Comparison of ENCODE assay signal across 12 cellular contexts in genomic region chr15:73751481-73751880, GRCh38. TPM values are rescaled to one million over a fixed set of nuclear protein-coding genes. Genes with fewer than 3 reads are reported as not detected.
DNase-seq lines count a peak whose midpoint lies in the region; TF ChIP-seq lines count a peak whose summit lies in the region.
"Had no signal": no experiment of that assay in that cellular context is flagged by ENCODE, and none has a peak within 500 bp of the region (broad histone marks: within the 10 kb centered on the region; RNA-seq: fewer than 3 reads in every experiment).

No MANE protein-coding gene starts in this region.

- no peaks in the 10 kb centered on the region for H3K9me3 ChIP-seq in left ventricle myocardium inferior (replicated peaks)
- no peaks in the 10 kb centered on the region for H3K9me3 ChIP-seq in osteoblast (ENCODE audit: low read depth, low read length)
- H3K9me3 ChIP-seq: body of pancreas had no signal

- H4K20me1 ChIP-seq in osteoblast (ENCODE audit: insufficient read depth, low read length) = no peaks in the 10 kb centered on the region

- no peaks in the 10 kb centered on the region for H3K79me2 ChIP-seq in osteoblast (ENCODE audit: insufficient read depth, low read length)

- H3K36me3 ChIP-seq in left ventricle myocardium inferior (no peaks in the 10 kb centered on the region), osteoblast (ENCODE audit: insufficient read depth, low read length) (no peaks in the 10 kb centered on the region)

- peaks cover 49% of the 10 kb centered on the region for H3K4me1 ChIP-seq in left ventricle myocardium inferior
- H3K4me1 ChIP-seq in osteoblast (ENCODE audit: insufficient read depth, low read length) = no peaks in the 10 kb centered on the region

- DNase-seq in Ammon's horn (ENCODE audit: low spot score) = peak; percentile 40
- DNase-seq in NCI-H524 (lab: John Stamatoyannopoulos, UW) = peak; percentile 42 to 72
- no peak for DNase-seq in left ventricle myocardium inferior
- DNase-seq in osteoblast (ENCODE audit: insufficient read length, low spot score, missing footprints) = peak; percentile 92
- no peak for DNase-seq in activated CD8-positive, alpha-beta memory T cell treated with anti-CD3 and anti-CD28 coated beads, Interleukin-2, amount 50 U/mL, for 4 hours
- no peak for DNase-seq in SW480 (ENCODE audit: low spot score)
- no peak for DNase-seq in NCI-H1930 (lab: John Stamatoyannopoulos, UW)
- DNase-seq in occipital lobe (lab: John Stamatoyannopoulos, UW) = no peak
- DNase-seq: body of pancreas, kidney glomerular epithelial cell, RPMI8226 had no signal

- no peak overlapping the region for H2AFZ ChIP-seq in osteoblast (ENCODE audit: low read length)

- H3K27ac ChIP-seq in left ventricle myocardium inferior (replicated peaks) = peak overlapping the region; percentile 78
- H3K27ac ChIP-seq in osteoblast (ENCODE audit: low read depth, low read length) = no peak overlapping the region
- H3K27ac ChIP-seq: body of pancreas, C4-2B had no signal

- H3K27me3 ChIP-seq in left ventricle myocardium inferior (ENCODE audit: low read depth) (peaks cover 46% of the 10 kb centered on the region), osteoblast (ENCODE audit: insufficient read depth, low read length) (peaks cover 42% of the 10 kb centered on the region)

- no peak for TF ChIP-seq CTCF in left ventricle myocardium inferior (IDR thresholded peaks at IDR 0.05; ENCODE audit: borderline replicate concordance)
- no peak for TF ChIP-seq CTCF in osteoblast (IDR thresholded peaks at IDR 0.05; ENCODE audit: extremely low read depth, low read depth, low read length)

- H3K4me2 ChIP-seq in osteoblast (ENCODE audit: insufficient read depth, low read length) = no peak overlapping the region

- intact Hi-C loops in left ventricle myocardium inferior (cut with micrococcal nuclease) = no loop called here

- H3K4me3 ChIP-seq in left ventricle myocardium inferior (peak overlapping the region; percentile 81), osteoblast (ENCODE audit: insufficient read depth, low read length) (no peak overlapping the region)

RNA-seq across cellular contexts. Expression of gene INSYN1, which starts 1.7 kb away (rescaled TPM):
- total RNA-seq in left ventricle myocardium inferior (121 TPM), osteoblast (3.8 and 4.7 TPM in 2 replicates), occipital lobe (30.1 TPM)

Comparison
In these comparisons a context has a peak if more than half of its experiments do, and no peak if none do; other contexts are left out.
1. DNase-seq: peak in Ammon's horn (single experiment), NCI-H524 (2 of 2) and osteoblast (single experiment); none in left ventricle myocardium inferior (single experiment), activated CD8-positive, alpha-beta memory T cell treated with anti-CD3 and anti-CD28 coated beads, Interleukin-2, amount 50 U/mL, for 4 hours (single experiment), SW480 (single experiment), NCI-H1930 (0 of 2) and occipital lobe (single experiment).